ENCODE assay signal across 8 cellular contexts in genomic region chr6:80094017-80094416, GRCh38. TPM values are rescaled to one million over a fixed set of nuclear protein-coding genes. Genes with fewer than 3 reads are reported as not detected.
DNase-seq lines count a peak whose midpoint lies in the region; ATAC-seq and FAIRE-seq lines count a peak whose summit lies in the region.

No MANE protein-coding gene starts in this region.

- H3K4me1 ChIP-seq in small intestine (ENCODE audit: control insufficient read depth in 2 of 2, insufficient read depth in 1 of 2, low read depth in 1 of 2, low read length in 1 of 2), result no peaks in the 10 kb centered on the region

- H3K9me3 ChIP-seq in small intestine (ENCODE audit: control insufficient read depth, low read depth), result no peaks in the 10 kb centered on the region

- DNase-seq in NCI-H748 (lab: John Stamatoyannopoulos, UW; ENCODE audit: unreplicated experiment), result peak; percentile 36
- DNase-seq in NCI-H748 treated with DMSO at 0.1 percent for 48 hours (lab: John Stamatoyannopoulos, UW), result no peak
- peak; percentile 40 for DNase-seq in SK-MEL-5 (ENCODE audit: low read depth, low spot score)
- peak; percentile 47 for DNase-seq in fibroblast of peridontal ligament (ENCODE audit: extremely low read depth)
- DNase-seq in small intestine, result no peak
- DNase-seq in kidney glomerular epithelial cell (lab: John Stamatoyannopoulos, UW), result no peak

- peak; percentile 82 for FAIRE-seq in small intestine (lab: Jason Lieb, UNC)

- in situ Hi-C loops in SK-MEL-5 (cut with HindIII; ENCODE audit: low pct_unique_long_range_greater_than_20kb, low sequenced_read_pairs), result no loop called here

- H3K27me3 ChIP-seq in small intestine (ENCODE audit: control insufficient read depth in 2 of 2, insufficient read depth in 2 of 2, low read length in 2 of 2), result no peaks in the 10 kb centered on the region

- ATAC-seq in HG02759 (IDR thresholded peaks at IDR 0.05; ENCODE audit: unreplicated experiment) (peak; percentile 60), GM21786 (IDR thresholded peaks at IDR 0.05; ENCODE audit: unreplicated experiment) (no peak)

- H3K4me3 ChIP-seq in small intestine (ENCODE audit: low read depth in 1 of 2, low read length in 2 of 2), result no peak overlapping the region

- no peaks in the 10 kb centered on the region for H3K36me3 ChIP-seq in small intestine (ENCODE audit: control insufficient read depth in 2 of 2, insufficient read depth in 2 of 2, low read length in 2 of 2)

- 0 to 5% (median 4%) methylated on average over 2 of the region's 2 CpGs for WGBS in small intestine, 3 donors

- H3K27ac ChIP-seq in small intestine (ENCODE audit: low read depth in 1 of 2, low read length in 1 of 2), result no peak overlapping the region

RNA-seq across cellular contexts. Expression of gene BCKDHB, which starts 12.5 kb away (rescaled TPM):
- total RNA-seq in SK-MEL-5 (2014; rRNA removed; shearing (Covaris generic)), result 10.6 and 12.2 TPM in 2 replicates
- 9.8 and 12.0 TPM in 2 replicates for polyA plus RNA-seq in SK-MEL-5 (2015; cell fraction: cytosol; rRNA removed)
- polyA plus RNA-seq in SK-MEL-5 (2015; cell fraction: nucleus; rRNA removed), result 9.8 and 14.1 TPM in 2 replicates
- 10 to 100 TPM; 13.0 to 16.2 (median 13.4) TPM for polyA plus RNA-seq in small intestine

Comparison
In these comparisons a context has a peak if more than half of its experiments do, and no peak if none do; other contexts are left out.
1. DNase-seq: peak in NCI-H748 (single experiment), SK-MEL-5 (single experiment) and fibroblast of peridontal ligament (single experiment); none in NCI-H748 treated with DMSO at 0.1 percent for 48 hours (single experiment), small intestine (single experiment) and kidney glomerular epithelial cell (single experiment).